8 cellular contexts compared by ENCODE assay signal in the genomic region with DNA sequence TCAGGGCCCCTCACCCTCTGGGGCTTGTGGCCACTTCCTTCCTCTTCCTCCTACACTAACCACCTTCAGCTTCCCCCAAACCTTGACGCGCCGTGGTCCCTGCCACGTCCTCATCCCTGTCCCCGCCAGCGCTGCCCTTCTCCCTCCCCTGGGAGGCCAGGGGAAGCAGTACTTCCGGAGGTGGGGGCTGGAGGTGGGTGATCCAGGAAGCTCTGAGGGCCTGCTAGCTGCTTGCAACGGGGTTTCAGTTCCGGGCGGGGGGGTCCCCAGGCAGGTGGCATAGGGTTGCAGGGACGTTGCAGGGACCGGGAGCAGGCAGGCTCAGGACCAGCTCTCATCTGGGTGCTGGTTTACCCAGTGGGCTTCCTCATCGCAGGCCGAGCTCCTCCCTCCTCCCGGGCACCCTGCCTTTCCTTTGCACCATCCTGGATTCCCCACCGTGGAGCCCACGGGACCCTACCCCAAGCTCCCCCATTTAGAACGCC.
DNase-seq lines count a peak whose midpoint lies in the region; ATAC-seq, FAIRE-seq and TF ChIP-seq lines count a peak whose summit lies in the region.

No MANE protein-coding gene starts in this region.

- intact Hi-C loops in naive thymus-derived CD4-positive, alpha-beta T cell (cut with micrococcal nuclease), result loop anchor here in 1 of 2 donors (1.0 to 2.0 kb wide), 3 partner anchors 8 to 232 kb away; a partner anchor contains a TSS

- no peaks in the 10 kb centered on the region for H3K79me2 ChIP-seq in DOHH2 (ENCODE audit: control insufficient read depth, low read length)

- no peak overlapping the region for H3K27ac ChIP-seq in DOHH2 (ENCODE audit: low read depth, low read length)
- H3K27ac ChIP-seq in HL-60 (replicated peaks), result peak overlapping the region; percentile 84
- peak overlapping the region; percentile 79 for H3K27ac ChIP-seq in naive thymus-derived CD4-positive, alpha-beta T cell (ENCODE audit: low read depth, low read length)

- CTCF ChIA-PET in naive thymus-derived CD4-positive, alpha-beta T cell (lab: Charles Lee), result interaction anchor here (0.7 to 1.0 kb wide), 3 partner anchors 47 to 231 kb away, joined by 3 to 4 read pairs (median 3); a partner anchor contains a TSS

- TF ChIP-seq CTCF in DOHH2 (IDR thresholded peaks at IDR 0.05; ENCODE audit: low read depth, low read length, poor library complexity, severe bottlenecking) (no peak), HL-60 (IDR thresholded peaks at IDR 0.05; ENCODE audit: insufficient read depth, low read length) (no peak)

- peaks cover 32 to 65% (median 45%) of the 10 kb centered on the region in 7 donors for H3K4me1 Mint-ChIP-seq in naive thymus-derived CD4-positive, alpha-beta T cell

- peaks cover 18% of the 10 kb centered on the region for H3K9me3 ChIP-seq in DOHH2 (ENCODE audit: control insufficient read depth, insufficient read depth, low read length)
- peaks cover 0 to 7% (median 0%) of the 10 kb centered on the region in 3 experiments for H3K9me3 ChIP-seq in naive thymus-derived CD4-positive, alpha-beta T cell (ENCODE audit: control insufficient read depth in 2 of 3, low read length in 3 of 3)

- H3K4me3 Mint-ChIP-seq in naive thymus-derived CD4-positive, alpha-beta T cell, result peak overlapping the region; percentile 70 to 88 (median 81)

- peaks cover 23% of the 10 kb centered on the region for H3K4me1 ChIP-seq in DOHH2 (ENCODE audit: control insufficient read depth, low read length)
- peaks cover 48 to 49% of the 10 kb centered on the region in 2 donors for H3K4me1 ChIP-seq in naive thymus-derived CD4-positive, alpha-beta T cell (ENCODE audit: control insufficient read depth in 2 of 2, insufficient read depth in 2 of 2, low read length in 2 of 2)

- peaks cover 13% of the 10 kb centered on the region for H3K27me3 ChIP-seq in DOHH2 (ENCODE audit: control insufficient read depth, low read length)
- no peaks in the 10 kb centered on the region for H3K27me3 ChIP-seq in HL-60 (ENCODE audit: insufficient read depth, poor library complexity, severe bottlenecking)
- no peaks in the 10 kb centered on the region for H3K27me3 ChIP-seq in naive thymus-derived CD4-positive, alpha-beta T cell (ENCODE audit: control insufficient read depth in 2 of 2, insufficient read depth in 2 of 2, low read length in 2 of 2)

- H3K9me3 Mint-ChIP-seq in naive thymus-derived CD4-positive, alpha-beta T cell, result peaks cover 0 to 8% (median 0%) of the 10 kb centered on the region in 11 donors

- H3K9me2 ChIP-seq in DOHH2 (replicated peaks; ENCODE audit: control insufficient read depth, low read length), result no peaks in the 10 kb centered on the region

- no peak for FAIRE-seq in HTR-8/SVneo (lab: Jason Lieb, UNC)

- POLR2A ChIA-PET in naive thymus-derived CD4-positive, alpha-beta T cell (lab: Charles Lee), result interaction anchor here (0.9 to 1.9 kb wide), 4 partner anchors 10 to 232 kb away, joined by 3 to 12 read pairs (median 6); a partner anchor contains a TSS

- H3K27ac Mint-ChIP-seq in naive thymus-derived CD4-positive, alpha-beta T cell, result peak overlapping the region; percentile 75 to 95 (median 89)

- peak; percentile 27 for ATAC-seq in naive thymus-derived CD4-positive, alpha-beta T cell
- ATAC-seq in HG02970 (IDR thresholded peaks at IDR 0.05; ENCODE audit: low FRiP score, unreplicated experiment), result no peak

- no peaks in the 10 kb centered on the region for H3F3A ChIP-seq in DOHH2 (ENCODE audit: control insufficient read depth, insufficient read depth)

- H3K36me3 Mint-ChIP-seq in naive thymus-derived CD4-positive, alpha-beta T cell, result peaks cover 0 to 10% (median 0%) of the 10 kb centered on the region in 5 donors

- H3K4me3 ChIP-seq in DOHH2 (ENCODE audit: low read length) (peak overlapping the region; percentile 47), HL-60 (replicated peaks; ENCODE audit: insufficient read depth, low read length) (no peak overlapping the region; the same call in 1 of the 2 replicates)
- peak overlapping the region; percentile 60 for H3K4me3 ChIP-seq in naive thymus-derived CD4-positive, alpha-beta T cell (ENCODE audit: low read length)

- DNase-seq in HL-60 (ENCODE audit: low read depth in 1 of 2, low spot score in 1 of 2) (peak; percentile 95 to 98), activated T-cell treated with anti-CD3 and anti-CD28 coated beads for 24 hours (ENCODE audit: low read depth) (peak; percentile 23), HTR-8/SVneo (ENCODE audit: insufficient read length, low spot score) (no peak), NCI-H748 treated with DMSO at 0.1 percent for 48 hours (lab: John Stamatoyannopoulos, UW) (no peak), medulla oblongata (ENCODE audit: extremely low spot score) (no peak)
- peak in 8 of 9 donors; percentile 16 to 56 (median 34) for DNase-seq in naive thymus-derived CD4-positive, alpha-beta T cell

- H3K27me3 Mint-ChIP-seq in naive thymus-derived CD4-positive, alpha-beta T cell, result no peaks in the 10 kb centered on the region

- no peaks in the 10 kb centered on the region for H3K36me3 ChIP-seq in DOHH2 (ENCODE audit: control insufficient read depth, low read length)
- no peaks in the 10 kb centered on the region for H3K36me3 ChIP-seq in naive thymus-derived CD4-positive, alpha-beta T cell (ENCODE audit: control insufficient read depth in 2 of 3, insufficient read depth in 3 of 3, low read length in 3 of 3)

- H3K4me2 ChIP-seq in DOHH2 (ENCODE audit: low read length), result peak overlapping the region; percentile 53

- H4K20me1 ChIP-seq in DOHH2 (ENCODE audit: control insufficient read depth, insufficient read depth, low read depth, low read length), result no peaks in the 10 kb centered on the region

Comparison
In these comparisons a context has a peak if more than half of its experiments do, and no peak if none do; other contexts are left out.
1. DNase-seq: peak in HL-60 (2 of 2), activated T-cell treated with anti-CD3 and anti-CD28 coated beads for 24 hours (single experiment) and naive thymus-derived CD4-positive, alpha-beta T cell (8 of 9); none in HTR-8/SVneo (single experiment), NCI-H748 treated with DMSO at 0.1 percent for 48 hours (single experiment) and medulla oblongata (single experiment).